In genomic region chr2:182186132-182186735, GRCh38 we compare ENCODE assay signal across 8 cellular contexts.
DNase-seq lines count a peak whose midpoint lies in the region; ATAC-seq, FAIRE-seq and TF ChIP-seq lines count a peak whose summit lies in the region.

No MANE protein-coding gene starts in this region.

- H3K27ac ChIP-seq in K562 (ENCODE audit: extremely low read depth, low read depth, low read length), result no peak overlapping the region

- ATAC-seq in HG02938 (IDR thresholded peaks at IDR 0.05; ENCODE audit: unreplicated experiment) (peak; percentile 69), K562 (peak; percentile 83), HG03108 (IDR thresholded peaks at IDR 0.05; ENCODE audit: unreplicated experiment) (no peak)

- TF ChIP-seq EP300 in K562 (IDR thresholded peaks at IDR 0.05; ENCODE audit: low read length), result no peak

- TF ChIP-seq POLR2A in K562 (conservative IDR thresholded peaks at IDR 0.05), result no peak

- in situ Hi-C loops in K562 (cut with MboI), result loop anchor here (5.0 kb wide), 1 partner anchor 466 kb away; no protein-coding TSS in a partner anchor

- no peak overlapping the region for H3K4me3 ChIP-seq in K562
- H3K4me3 ChIP-seq in kidney epithelial cell (ENCODE audit: low read depth, low read length), result no peak overlapping the region

- no TSS peak for BruUV-seq in K562 (replicated peaks; lab: Mats Ljungman, UMichigan)

- WGBS in K562 (ENCODE audit: insufficient coverage, low coverage, missing lambda C conversion rate), result 2% methylated on average over 4 of the region's 4 CpGs

- H3K79me2 ChIP-seq in K562 (ENCODE audit: control insufficient read depth, insufficient read depth, low read length), result no peaks in the 10 kb centered on the region

- TF ChIP-seq RAD21 in K562 (CRISPR knock-in tag; conservative IDR thresholded peaks at IDR 0.05 in 1 of 2, IDR thresholded peaks at IDR 0.05 in 1 of 2), result peak; percentile 89 to 90

- H4K20me1 ChIP-seq in K562 (replicated peaks; ENCODE audit: control insufficient read depth, insufficient read depth, low read length), result no peaks in the 10 kb centered on the region

- no peaks in the 10 kb centered on the region for H3K4me1 ChIP-seq in K562 (replicated peaks in 1 of 2; ENCODE audit: control insufficient read depth in 2 of 2, insufficient read depth in 2 of 2, low read length in 2 of 2)

- TF ChIP-seq CTCF in K562 (IDR thresholded peaks at IDR 0.05 in 2 of 3, conservative IDR thresholded peaks at IDR 0.05 in 1 of 3; ENCODE audit: insufficient read depth in 2 of 3, low read depth in 1 of 3, low read length in 3 of 3) (peak; percentile 57 to 88 (median 63); a peak in 5 of 6 replicates), kidney epithelial cell (IDR thresholded peaks at IDR 0.05; ENCODE audit: insufficient read depth, low read length, poor library complexity, severe bottlenecking) (peak; percentile 37)

- H3K27me3 ChIP-seq in K562 (ENCODE audit: control insufficient read depth in 2 of 2, insufficient read depth in 2 of 2, low read length in 2 of 2) (no peaks in the 10 kb centered on the region), kidney epithelial cell (ENCODE audit: control insufficient read depth, insufficient read depth, low read length) (no peaks in the 10 kb centered on the region)

- peak; percentile 75 for FAIRE-seq in K562 (lab: Jason Lieb, UNC)
- peak; percentile 48 for FAIRE-seq in urothelium cell line (lab: Jason Lieb, UNC)

- POLR2A ChIA-PET in K562 (lab: Yijun Ruan, JAX), result no interaction called here

- CTCF ChIA-PET in K562 (lab: Yijun Ruan, JAX; ENCODE audit: low intra/inter-chr PET ratio), result interaction anchor here (0.6 to 3.0 kb wide), 5 partner anchors 16 to 794 kb away, joined by 3 to 27 read pairs (median 3); no protein-coding TSS in a partner anchor

- H3K4me2 ChIP-seq in K562 (ENCODE audit: insufficient read depth, low read length), result no peak overlapping the region

- peak; percentile 11 for DNase-seq in NCI-H187 treated with DMSO at 0.1 percent for 48 hours (lab: John Stamatoyannopoulos, UW)
- no peak for DNase-seq in NCI-H187 (lab: John Stamatoyannopoulos, UW)
- DNase-seq in NCI-H2227 treated with DMSO at 0.1 percent for 48 hours (lab: John Stamatoyannopoulos, UW), result peak; percentile 83
- DNase-seq in K562 (ENCODE audit: extremely low read depth in 1 of 4, low spot score in 3 of 4), result peak; percentile 13 to 51 (median 16)
- no peak for DNase-seq in kidney epithelial cell (ENCODE audit: low read depth)
- peak; percentile 11 for DNase-seq in urothelium cell line (ENCODE audit: low spot score)

- no peaks in the 10 kb centered on the region for H3K9me1 ChIP-seq in K562 (ENCODE audit: control insufficient read depth, insufficient read depth, low read length)

- no peaks in the 10 kb centered on the region for H3K9me3 ChIP-seq in K562 (replicated peaks; ENCODE audit: control insufficient read depth, insufficient read depth, low read depth, low read length)

- H2AFZ ChIP-seq in K562 (ENCODE audit: low read depth, low read length), result no peak overlapping the region

- H3K36me3 ChIP-seq in K562 (ENCODE audit: control insufficient read depth, insufficient read depth, low read length) (no peaks in the 10 kb centered on the region), kidney epithelial cell (ENCODE audit: control insufficient read depth, insufficient read depth, low read length) (no peaks in the 10 kb centered on the region)

- H3K9ac ChIP-seq in K562 (ENCODE audit: insufficient read depth in 1 of 2, low read depth in 2 of 2, low read length in 2 of 2), result no peak overlapping the region

- intact Hi-C loops in K562 (cut with micrococcal nuclease), result loop anchor here (1.0 to 10.0 kb wide), 5 partner anchors 444 to 795 kb away; partner anchors contain the start of gene FRZB

TF ChIP-seq in K562, 482 proteins besides CTCF, POLR2A, EP300 and RAD21:
- TF ChIP-seq RBBP5 (IDR thresholded peaks at IDR 0.05; ENCODE audit: borderline replicate concordance, insufficient read depth, low read length, poor library complexity, severe bottlenecking) (no peak), DEAF1 (CRISPR knock-in tag; IDR thresholded peaks at IDR 0.05) (peak; percentile 90), SMC3 (conservative IDR thresholded peaks at IDR 0.05; ENCODE audit: insufficient read depth, low read depth, low read length) (peak; percentile 58), KAT2B (IDR thresholded peaks at IDR 0.05; ENCODE audit: low read depth, low read length) (no peak), ARID3A (IDR thresholded peaks at IDR 0.05; ENCODE audit: borderline replicate concordance, low read depth, low read length) (0 out of 2 replicates have a peak, but pooled peaks have one; percentile 75), MNT (conservative IDR thresholded peaks at IDR 0.05) (no peak), ARID3B (CRISPR knock-in tag; IDR thresholded peaks at IDR 0.05; ENCODE audit: borderline replicate concordance) (no peak), NR3C1 (CRISPR knock-in tag; IDR thresholded peaks at IDR 0.05) (no peak), LEF1 (IDR thresholded peaks at IDR 0.05) (no peak), GTF2B (IDR thresholded peaks at IDR 0.05; ENCODE audit: extremely low read depth, insufficient read length) (no peak)

Comparison
In these comparisons a context has a peak if more than half of its experiments do, and no peak if none do; other contexts are left out.
1. DNase-seq: peak in NCI-H187 treated with DMSO at 0.1 percent for 48 hours (single experiment), NCI-H2227 treated with DMSO at 0.1 percent for 48 hours (single experiment), K562 (4 of 4) and urothelium cell line (single experiment); none in NCI-H187 (0 of 2) and kidney epithelial cell (single experiment).